15 cellular contexts compared by ENCODE assay signal in the genomic region with DNA sequence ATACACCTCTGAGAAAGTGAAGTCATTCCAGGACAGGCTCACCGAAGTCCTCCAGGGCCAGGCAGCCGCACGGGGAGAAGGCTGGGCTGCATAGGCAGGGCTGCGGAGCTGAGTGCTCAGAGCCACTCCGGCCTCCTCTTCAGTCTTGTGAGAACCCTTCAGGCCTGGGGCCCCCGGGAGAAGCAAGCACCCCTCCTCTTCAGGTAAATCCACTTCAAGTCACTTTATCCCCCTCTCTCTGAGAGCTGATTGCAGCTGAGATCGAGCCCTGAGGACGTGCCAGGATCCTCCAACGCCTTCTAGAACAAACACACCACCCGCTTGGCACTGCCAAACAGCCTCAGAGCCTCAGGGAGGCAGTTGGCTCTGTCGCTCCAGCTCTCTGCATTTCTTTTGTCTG.
"Had no signal": no experiment of that assay in that cellular context is flagged by ENCODE, and none has a peak within 500 bp of the region (broad histone marks: within the 10 kb centered on the region; RNA-seq: fewer than 3 reads in every experiment).

No MANE protein-coding gene starts in this region.

- H3K36me3 ChIP-seq: colonic mucosa, esophagus muscularis mucosa, heart right ventricle, tibial artery, uterus had no signal

- ATAC-seq: activated CD4-positive, alpha-beta T cell treated with anti-CD3 and anti-CD28 coated beads for 36 hours; body of pancreas; heart right ventricle; right cardiac atrium; WTC11 had no signal

- DNase-seq: activated CD4-positive, alpha-beta memory T cell treated with anti-CD3 and anti-CD28 coated beads, Interleukin-2, amount 10 ng/mL, durations not matched to agents 7 days and 5 days; activated CD4-positive, alpha-beta T cell treated with anti-CD3 and anti-CD28 coated beads for 36 hours; activated naive CD4-positive, alpha-beta T cell treated with anti-CD3 and anti-CD28 coated beads for 36 hours; activated T-cell treated with anti-CD3 and anti-CD28 coated beads, Interleukin-2, amount 50 U/mL, for 24 hours; body of pancreas; caudate nucleus; colonic mucosa; heart right ventricle; stimulated activated CD4-positive, alpha-beta T cell treated with anti-CD3 and anti-CD28 coated beads, Interleukin-2, amount 100 ng/mL, for 24 hours; stimulated activated naive CD4-positive, alpha-beta T cell treated with Interleukin-2 at 50 U/mL for 16 hours; tibial artery; uterus had no signal

- H3K27ac ChIP-seq: body of pancreas, colonic mucosa, esophagus muscularis mucosa, heart right ventricle, tibial artery, uterus had no signal

- H3K9me3 ChIP-seq: body of pancreas, colonic mucosa, esophagus muscularis mucosa, heart right ventricle, tibial artery, uterus had no signal

- H3K4me1 ChIP-seq: body of pancreas, colonic mucosa, esophagus muscularis mucosa, heart right ventricle, tibial artery, uterus had no signal

- H3K4me3 ChIP-seq: body of pancreas, colonic mucosa, esophagus muscularis mucosa, heart right ventricle, tibial artery, uterus had no signal

- H3K27me3 ChIP-seq: body of pancreas, colonic mucosa, uterus had no signal
